In the genomic region with DNA sequence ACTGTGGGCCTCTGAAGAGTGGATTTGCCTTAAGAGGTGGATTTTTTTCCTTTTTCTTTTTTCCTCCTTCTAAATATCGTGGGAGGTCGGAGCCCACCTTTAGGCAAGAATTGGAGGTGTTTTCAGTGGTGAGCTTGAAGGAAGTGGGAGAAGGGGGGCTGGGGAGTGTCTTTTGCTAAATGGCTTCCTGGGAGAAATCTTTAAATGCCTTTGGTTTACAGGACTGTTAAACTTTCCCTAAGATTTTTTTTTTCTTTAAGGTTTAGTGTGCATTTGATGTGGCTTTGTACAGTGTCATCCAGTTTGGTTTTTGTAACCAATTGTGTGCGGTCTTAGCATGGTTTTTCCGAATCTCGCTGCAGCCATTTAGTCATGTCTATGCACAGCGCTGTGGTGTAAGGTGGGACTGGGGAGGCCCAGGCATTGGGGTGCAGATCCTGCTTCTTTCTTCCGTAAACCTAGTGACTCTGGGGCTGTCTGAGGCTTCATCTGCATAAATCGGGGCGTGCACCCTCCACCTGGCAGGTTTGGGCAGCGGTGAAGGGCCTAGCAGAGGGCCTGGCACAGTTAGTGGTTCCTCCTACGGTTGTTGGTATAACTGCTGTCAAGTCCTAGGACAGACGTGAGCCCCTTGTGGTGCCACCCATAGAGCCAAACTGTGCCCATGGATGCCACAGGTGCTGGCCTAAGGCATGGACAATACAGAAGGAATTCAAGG, we compare ENCODE assay signal across 8 cellular contexts. TPM values are rescaled to one million over a fixed set of nuclear protein-coding genes. Genes with fewer than 3 reads are reported as not detected.
DNase-seq lines count a peak whose midpoint lies in the region; ATAC-seq, FAIRE-seq and TF ChIP-seq lines count a peak whose summit lies in the region.

No MANE protein-coding gene starts in this region.

- H3K27ac ChIP-seq in left ventricle myocardium inferior (replicated peaks) (peak overlapping the region; percentile 98), skeletal muscle tissue (ENCODE audit: low read depth, low read length) (peak overlapping the region; percentile 87)

- no peaks in the 10 kb centered on the region for H3K27me3 ChIP-seq in left ventricle myocardium inferior (ENCODE audit: low read depth)
- H3K27me3 ChIP-seq in skeletal muscle tissue (ENCODE audit: control insufficient read depth in 3 of 3, insufficient read depth in 3 of 3, low read length in 3 of 3): no peaks in the 10 kb centered on the region

- intact Hi-C loops in Right ventricle myocardium inferior (cut with DNase I): no loop called here
- intact Hi-C loops in cardiac septum (cut with DNase I): loop anchor here (10.0 kb wide), 1 partner anchor 120 kb away; the partner anchor contains the start of gene FAM78A
- intact Hi-C loops in left ventricle myocardium inferior (cut with micrococcal nuclease): no loop called here

- CTCF ChIA-PET in activated naive CD4-positive, alpha-beta T cell treated with anti-CD3 and anti-CD28 coated beads, Interleukin-2, amount 10 ng/mL, durations not matched to agents 7 days and 5 days (lab: Charles Lee): interaction anchor here (0.7 kb wide), 1 partner anchor 11 kb away, joined by 3 read pairs; no protein-coding TSS in a partner anchor

- peak overlapping the region; percentile 86 for H3K4me3 Mint-ChIP-seq in activated naive CD4-positive, alpha-beta T cell treated with anti-CD3 and anti-CD28 coated beads, Interleukin-2, amount 10 ng/mL, durations not matched to agents 7 days and 5 days

- H3K36me3 Mint-ChIP-seq in activated naive CD4-positive, alpha-beta T cell treated with anti-CD3 and anti-CD28 coated beads, Interleukin-2, amount 10 ng/mL, durations not matched to agents 7 days and 5 days: peaks cover 24% of the 10 kb centered on the region

- FAIRE-seq in H54 (lab: Jason Lieb, UNC): no peak

- peaks cover 62% of the 10 kb centered on the region for H3K4me1 Mint-ChIP-seq in activated naive CD4-positive, alpha-beta T cell treated with anti-CD3 and anti-CD28 coated beads, Interleukin-2, amount 10 ng/mL, durations not matched to agents 7 days and 5 days

- TF ChIP-seq CTCF in left ventricle myocardium inferior (IDR thresholded peaks at IDR 0.05; ENCODE audit: borderline replicate concordance): no peak

- DNase-seq in Right ventricle myocardium inferior (ENCODE audit: missing footprints): no peak
- no peak for DNase-seq in cardiac septum (ENCODE audit: low spot score)
- DNase-seq in activated naive CD4-positive, alpha-beta T cell treated with anti-CD3 and anti-CD28 coated beads, Interleukin-2, amount 10 ng/mL, durations not matched to agents 7 days and 5 days: peak; percentile 89
- DNase-seq in left ventricle myocardium inferior: no peak
- no peak for DNase-seq in NCI-H2196 (lab: John Stamatoyannopoulos, UW; ENCODE audit: unreplicated experiment)
- no peak for DNase-seq in H54 (ENCODE audit: insufficient read length, low spot score)

- no peaks in the 10 kb centered on the region for H3K9me3 Mint-ChIP-seq in activated naive CD4-positive, alpha-beta T cell treated with anti-CD3 and anti-CD28 coated beads, Interleukin-2, amount 10 ng/mL, durations not matched to agents 7 days and 5 days

- H3K27me3 Mint-ChIP-seq in activated naive CD4-positive, alpha-beta T cell treated with anti-CD3 and anti-CD28 coated beads, Interleukin-2, amount 10 ng/mL, durations not matched to agents 7 days and 5 days: peaks cover 18% of the 10 kb centered on the region

- TF ChIP-seq POLR2A in Raji (IDR thresholded peaks at IDR 0.05; ENCODE audit: insufficient read depth, low read depth, low read length): peak; percentile 53
- no peak for TF ChIP-seq POLR2A in H54 (IDR thresholded peaks at IDR 0.05; ENCODE audit: low read depth, low read length)

- peak overlapping the region; percentile 77 to 85 (median 78) for H3K9ac ChIP-seq in skeletal muscle tissue (ENCODE audit: low read depth in 1 of 3, low read length in 3 of 3)

- peaks cover 66% of the 10 kb centered on the region for H3K4me1 ChIP-seq in left ventricle myocardium inferior
- peaks cover 41 to 44% (median 41%) of the 10 kb centered on the region in 3 donors for H3K4me1 ChIP-seq in skeletal muscle tissue (ENCODE audit: control insufficient read depth in 3 of 3, insufficient read depth in 3 of 3, low read length in 3 of 3)

- ATAC-seq in Right ventricle myocardium inferior: peak; percentile 5

- H3K36me3 ChIP-seq in left ventricle myocardium inferior: no peaks in the 10 kb centered on the region
- H3K36me3 ChIP-seq in skeletal muscle tissue (ENCODE audit: control insufficient read depth in 3 of 3, insufficient read depth in 3 of 3, low read length in 3 of 3): no peaks in the 10 kb centered on the region

- H3K9me3 ChIP-seq in left ventricle myocardium inferior (replicated peaks) (no peaks in the 10 kb centered on the region), skeletal muscle tissue (ENCODE audit: control insufficient read depth in 3 of 3, low read length in 3 of 3) (no peaks in the 10 kb centered on the region)

- H3K4me3 ChIP-seq in left ventricle myocardium inferior: peak overlapping the region; percentile 83
- peak overlapping the region; percentile 66 to 73 (median 72) for H3K4me3 ChIP-seq in skeletal muscle tissue (ENCODE audit: low read length in 3 of 3)

- peak overlapping the region; percentile 99 for H3K27ac Mint-ChIP-seq in activated naive CD4-positive, alpha-beta T cell treated with anti-CD3 and anti-CD28 coated beads, Interleukin-2, amount 10 ng/mL, durations not matched to agents 7 days and 5 days

RNA-seq across cellular contexts. Expression of gene PRRC2B, which starts 1.3 kb away (rescaled TPM):
- total RNA-seq in Right ventricle myocardium inferior (142 TPM), cardiac septum (151 TPM), left ventricle myocardium inferior (109 TPM), skeletal muscle tissue (68.4 TPM)
